In the genomic region with DNA sequence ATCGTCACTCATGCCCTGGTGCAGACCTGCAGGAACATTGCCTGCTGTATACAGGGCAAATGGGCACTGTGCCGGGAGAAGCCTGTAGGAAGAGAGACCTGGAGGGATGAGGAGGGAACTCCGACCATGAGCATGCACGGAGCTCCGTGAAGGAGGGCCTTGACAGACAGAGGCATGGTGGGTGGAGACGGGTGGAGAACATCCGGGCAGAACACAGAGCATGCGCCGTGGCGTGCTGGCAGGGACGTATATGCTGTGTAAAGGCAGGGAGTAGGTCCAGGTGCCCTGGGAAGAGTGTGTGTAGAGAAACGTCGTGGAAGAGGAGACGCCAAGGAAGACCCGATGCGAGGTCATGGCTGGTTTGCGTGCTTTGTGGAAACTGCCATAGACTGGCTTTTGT, we compare ENCODE assay signal across 33 cellular contexts.
"Had no signal": no experiment of that assay in that cellular context is flagged by ENCODE, and none has a peak within 500 bp of the region (broad histone marks: within the 10 kb centered on the region; RNA-seq: fewer than 3 reads in every experiment).

No MANE protein-coding gene starts in this region.

- H3K4me3 ChIP-seq: ascending aorta, breast epithelium, cardiac muscle cell, colonic mucosa, esophagus squamous epithelium, gastroesophageal sphincter had no signal

- ATAC-seq: activated CD4-positive, alpha-beta T cell treated with anti-CD3 and anti-CD28 coated beads for 36 hours; activated CD8-positive, alpha-beta memory T cell treated with anti-CD3 and anti-CD28 coated beads, Interleukin-2, amount 10 ng/mL, durations not matched to agents 7 days and 5 days; activated CD8-positive, alpha-beta T cell treated with anti-CD3 and anti-CD28 coated beads, Interleukin-2, amount 10 ng/mL, durations not matched to agents 7 days and 5 days; activated naive CD4-positive, alpha-beta T cell treated with anti-CD3 and anti-CD28 coated beads, Interleukin-2, amount 50 U/mL, for 72 hours; activated T-cell treated with anti-CD3 and anti-CD28 coated beads, Interleukin-2, amount 50 U/mL, for 72 hours; T-cell had no signal

- H3K4me3 Mint-ChIP-seq: activated CD4-positive, alpha-beta memory T cell treated with anti-CD3 and anti-CD28 coated beads for 36 hours; activated CD4-positive, alpha-beta T cell treated with anti-CD3 and anti-CD28 coated beads for 36 hours; activated CD4-positive, alpha-beta T cell treated with anti-CD3 and anti-CD28 coated beads, Interleukin-2, amount 10 ng/mL, durations not matched to agents 24 days and 14 days; activated CD8-positive, alpha-beta memory T cell treated with anti-CD3 and anti-CD28 coated beads, Interleukin-2, amount 10 ng/mL, durations not matched to agents 7 days and 5 days; activated CD8-positive, alpha-beta T cell treated with anti-CD3 and anti-CD28 coated beads, Interleukin-2, amount 10 ng/mL, durations not matched to agents 7 days and 5 days; activated naive CD4-positive, alpha-beta T cell treated with anti-CD3 and anti-CD28 coated beads, Interleukin-2, amount 10 ng/mL, durations not matched to agents 7 days and 5 days; activated naive CD8-positive, alpha-beta T cell treated with anti-CD3 and anti-CD28 coated beads, Interleukin-2, amount 10 ng/mL, durations not matched to agents 7 days and 5 days; activated T-cell treated with anti-CD3 and anti-CD28 coated beads, Interleukin-2, amount 50 U/mL, for 24 hours; activated T-cell treated with anti-CD3 and anti-CD28 coated beads, Interleukin-2, amount 50 U/mL, for 72 hours; brain; T-cell had no signal

- H3K9me3 Mint-ChIP-seq: activated CD4-positive, alpha-beta memory T cell treated with anti-CD3 and anti-CD28 coated beads for 36 hours; activated CD4-positive, alpha-beta T cell treated with anti-CD3 and anti-CD28 coated beads, Interleukin-2, amount 10 ng/mL, durations not matched to agents 24 days and 14 days; activated naive CD4-positive, alpha-beta T cell treated with anti-CD3 and anti-CD28 coated beads, Interleukin-2, amount 10 ng/mL, durations not matched to agents 7 days and 5 days; activated naive CD4-positive, alpha-beta T cell treated with anti-CD3 and anti-CD28 coated beads, Interleukin-2, amount 50 U/mL, for 72 hours; activated naive CD8-positive, alpha-beta T cell treated with anti-CD3 and anti-CD28 coated beads, Interleukin-2, amount 10 ng/mL, durations not matched to agents 7 days and 5 days; activated T-cell treated with anti-CD3 and anti-CD28 coated beads, Interleukin-2, amount 50 U/mL, for 24 hours; activated T-cell treated with anti-CD3 and anti-CD28 coated beads, Interleukin-2, amount 50 U/mL, for 72 hours; T-cell had no signal

- H3K27ac Mint-ChIP-seq: activated CD4-positive, alpha-beta memory T cell treated with anti-CD3 and anti-CD28 coated beads for 36 hours; activated CD4-positive, alpha-beta T cell treated with anti-CD3 and anti-CD28 coated beads for 36 hours; activated CD4-positive, alpha-beta T cell treated with anti-CD3 and anti-CD28 coated beads, Interleukin-2, amount 10 ng/mL, durations not matched to agents 24 days and 14 days; activated CD8-positive, alpha-beta memory T cell treated with anti-CD3 and anti-CD28 coated beads, Interleukin-2, amount 10 ng/mL, durations not matched to agents 7 days and 5 days; activated CD8-positive, alpha-beta T cell treated with anti-CD3 and anti-CD28 coated beads, Interleukin-2, amount 10 ng/mL, durations not matched to agents 7 days and 5 days; activated naive CD4-positive, alpha-beta T cell treated with anti-CD3 and anti-CD28 coated beads, Interleukin-2, amount 10 ng/mL, durations not matched to agents 7 days and 5 days; activated naive CD8-positive, alpha-beta T cell treated with anti-CD3 and anti-CD28 coated beads, Interleukin-2, amount 10 ng/mL, durations not matched to agents 7 days and 5 days; activated T-cell treated with anti-CD3 and anti-CD28 coated beads, Interleukin-2, amount 50 U/mL, for 24 hours; activated T-cell treated with anti-CD3 and anti-CD28 coated beads, Interleukin-2, amount 50 U/mL, for 72 hours; T-cell had no signal

- H3K36me3 ChIP-seq: ascending aorta, breast epithelium, cardiac muscle cell, colonic mucosa, esophagus squamous epithelium, gastroesophageal sphincter had no signal

- FAIRE-seq: endometrium, endothelial cell of umbilical vein had no signal

- H3K27ac ChIP-seq: ascending aorta, breast epithelium, cardiac muscle cell, colonic mucosa, epithelial cell of prostate, esophagus squamous epithelium, gastroesophageal sphincter had no signal

- H3K4me1 ChIP-seq: ascending aorta, breast epithelium, colonic mucosa, esophagus squamous epithelium, gastroesophageal sphincter had no signal

- H3K4me1 Mint-ChIP-seq: activated CD4-positive, alpha-beta T cell treated with anti-CD3 and anti-CD28 coated beads for 36 hours; activated CD4-positive, alpha-beta T cell treated with anti-CD3 and anti-CD28 coated beads, Interleukin-2, amount 10 ng/mL, durations not matched to agents 24 days and 14 days; activated CD8-positive, alpha-beta memory T cell treated with anti-CD3 and anti-CD28 coated beads, Interleukin-2, amount 10 ng/mL, durations not matched to agents 7 days and 5 days; activated naive CD4-positive, alpha-beta T cell treated with anti-CD3 and anti-CD28 coated beads, Interleukin-2, amount 10 ng/mL, durations not matched to agents 7 days and 5 days; activated naive CD8-positive, alpha-beta T cell treated with anti-CD3 and anti-CD28 coated beads, Interleukin-2, amount 10 ng/mL, durations not matched to agents 7 days and 5 days; brain had no signal

- H3K27me3 Mint-ChIP-seq: activated CD4-positive, alpha-beta memory T cell treated with anti-CD3 and anti-CD28 coated beads for 36 hours; activated CD4-positive, alpha-beta T cell treated with anti-CD3 and anti-CD28 coated beads for 36 hours; activated CD4-positive, alpha-beta T cell treated with anti-CD3 and anti-CD28 coated beads, Interleukin-2, amount 10 ng/mL, durations not matched to agents 24 days and 14 days; activated CD8-positive, alpha-beta memory T cell treated with anti-CD3 and anti-CD28 coated beads, Interleukin-2, amount 10 ng/mL, durations not matched to agents 7 days and 5 days; activated naive CD8-positive, alpha-beta T cell treated with anti-CD3 and anti-CD28 coated beads, Interleukin-2, amount 10 ng/mL, durations not matched to agents 7 days and 5 days; activated T-cell treated with anti-CD3 and anti-CD28 coated beads, Interleukin-2, amount 50 U/mL, for 24 hours had no signal

- H3K9me3 ChIP-seq: ascending aorta, breast epithelium, colonic mucosa, esophagus squamous epithelium had no signal

- DNase-seq: activated CD4-positive, alpha-beta memory T cell treated with anti-CD3 and anti-CD28 coated beads for 36 hours; activated CD4-positive, alpha-beta T cell treated with anti-CD3 and anti-CD28 coated beads for 36 hours; activated CD4-positive, alpha-beta T cell treated with anti-CD3 and anti-CD28 coated beads, Interleukin-2, amount 10 ng/mL, durations not matched to agents 24 days and 14 days; activated CD4-positive, CD25-positive, alpha-beta regulatory T cell; activated CD4-positive, CD25-positive, alpha-beta regulatory T cell treated with anti-CD3 and anti-CD28 coated beads, Interleukin-2, amount 50 U/mL, for 72 hours; activated CD8-positive, alpha-beta memory T cell treated with anti-CD3 and anti-CD28 coated beads, Interleukin-2, amount 10 ng/mL, durations not matched to agents 7 days and 5 days; activated CD8-positive, alpha-beta memory T cell treated with anti-CD3 and anti-CD28 coated beads, Interleukin-2, amount 50 U/mL, for 4 hours; activated CD8-positive, alpha-beta T cell treated with anti-CD3 and anti-CD28 coated beads, Interleukin-2, amount 10 ng/mL, durations not matched to agents 7 days and 5 days; activated gamma-delta T cell; activated naive CD4-positive, alpha-beta T cell; activated naive CD4-positive, alpha-beta T cell treated with anti-CD3 and anti-CD28 coated beads, Interleukin-2, amount 10 ng/mL, durations not matched to agents 7 days and 5 days; activated naive CD8-positive, alpha-beta T cell treated with anti-CD3 and anti-CD28 coated beads, Interleukin-2, amount 10 ng/mL, durations not matched to agents 7 days and 5 days; activated T-cell treated with anti-CD3 and anti-CD28 coated beads for 4 hours; activated T-cell treated with anti-CD3 and anti-CD28 coated beads, Interleukin-2, amount 50 U/mL, for 24 hours; activated T-cell treated with anti-CD3 and anti-CD28 coated beads, Interleukin-2, amount 50 U/mL, for 72 hours; central memory CD4-positive, alpha-beta T cell; cerebellar nuclear complex; colonic mucosa; effector CD8-positive, alpha-beta T cell; esophagus squamous epithelium; foreskin melanocyte; SW 1271; T-cell; T-helper 2 cell had no signal

- H3K27me3 ChIP-seq: ascending aorta, breast epithelium, cardiac muscle cell, colonic mucosa, esophagus squamous epithelium, gastroesophageal sphincter had no signal
